Comparison of ENCODE assay signal across 6 cellular contexts in genomic region chrX:137441711-137442110, GRCh38.
"Had no signal": no experiment of that assay in that cellular context is flagged by ENCODE, and none has a peak within 500 bp of the region (broad histone marks: within the 10 kb centered on the region; RNA-seq: fewer than 3 reads in every experiment).

No MANE protein-coding gene starts in this region.

- DNase-seq: IMR-90, KBM-7, KG1 had no signal

- H3K27ac ChIP-seq: HL-60, KMS-11 had no signal

- H3K4me3 ChIP-seq: K562 had no signal
